In the genomic region with DNA sequence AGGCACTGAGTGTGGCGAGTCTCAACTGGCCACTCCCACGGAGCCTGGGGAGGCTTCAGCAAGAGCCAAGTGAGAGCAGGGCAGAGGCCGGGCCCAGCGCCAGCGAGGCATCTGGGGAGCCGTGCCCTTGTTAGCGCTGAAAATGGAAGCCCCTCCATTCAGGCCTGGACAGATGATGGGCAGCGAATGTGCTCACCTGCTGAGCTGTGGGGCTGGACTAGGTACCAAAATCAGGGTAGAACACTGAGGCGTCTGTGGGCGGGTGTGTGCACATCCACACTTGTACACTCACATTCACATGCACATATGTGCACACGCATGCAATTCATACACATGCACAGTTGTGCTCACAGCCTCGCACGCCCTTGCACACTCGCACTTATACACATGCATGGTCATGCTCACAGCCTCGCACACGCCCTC, we compare ENCODE assay signal across 1 cellular context.
TF ChIP-seq lines count a peak whose summit lies in the region.

No MANE protein-coding gene starts in this region.

TF ChIP-seq in K562, 482 proteins besides CTCF, POLR2A, EP300 and RAD21 (continued from another document):
- TF ChIP-seq, protein P1, sequence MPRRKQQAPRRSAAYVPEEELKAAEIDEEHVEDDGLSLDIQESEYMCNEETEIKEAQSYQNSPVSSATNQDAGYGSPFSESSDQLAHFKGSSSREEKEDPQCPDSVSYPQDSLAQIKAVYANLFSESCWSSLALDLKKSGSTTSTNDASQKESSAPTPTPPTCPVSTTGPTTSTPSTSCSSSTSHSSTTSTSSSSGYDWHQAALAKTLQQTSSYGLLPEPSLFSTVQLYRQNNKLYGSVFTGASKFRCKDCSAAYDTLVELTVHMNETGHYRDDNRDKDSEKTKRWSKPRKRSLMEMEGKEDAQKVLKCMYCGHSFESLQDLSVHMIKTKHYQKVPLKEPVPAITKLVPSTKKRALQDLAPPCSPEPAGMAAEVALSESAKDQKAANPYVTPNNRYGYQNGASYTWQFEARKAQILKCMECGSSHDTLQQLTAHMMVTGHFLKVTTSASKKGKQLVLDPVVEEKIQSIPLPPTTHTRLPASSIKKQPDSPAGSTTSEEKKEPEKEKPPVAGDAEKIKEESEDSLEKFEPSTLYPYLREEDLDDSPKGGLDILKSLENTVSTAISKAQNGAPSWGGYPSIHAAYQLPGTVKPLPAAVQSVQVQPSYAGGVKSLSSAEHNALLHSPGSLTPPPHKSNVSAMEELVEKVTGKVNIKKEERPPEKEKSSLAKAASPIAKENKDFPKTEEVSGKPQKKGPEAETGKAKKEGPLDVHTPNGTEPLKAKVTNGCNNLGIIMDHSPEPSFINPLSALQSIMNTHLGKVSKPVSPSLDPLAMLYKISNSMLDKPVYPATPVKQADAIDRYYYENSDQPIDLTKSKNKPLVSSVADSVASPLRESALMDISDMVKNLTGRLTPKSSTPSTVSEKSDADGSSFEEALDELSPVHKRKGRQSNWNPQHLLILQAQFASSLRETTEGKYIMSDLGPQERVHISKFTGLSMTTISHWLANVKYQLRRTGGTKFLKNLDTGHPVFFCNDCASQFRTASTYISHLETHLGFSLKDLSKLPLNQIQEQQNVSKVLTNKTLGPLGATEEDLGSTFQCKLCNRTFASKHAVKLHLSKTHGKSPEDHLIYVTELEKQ (CRISPR knock-in tag; IDR thresholded peaks at IDR 0.05): no peak
- TF ChIP-seq, protein P2, sequence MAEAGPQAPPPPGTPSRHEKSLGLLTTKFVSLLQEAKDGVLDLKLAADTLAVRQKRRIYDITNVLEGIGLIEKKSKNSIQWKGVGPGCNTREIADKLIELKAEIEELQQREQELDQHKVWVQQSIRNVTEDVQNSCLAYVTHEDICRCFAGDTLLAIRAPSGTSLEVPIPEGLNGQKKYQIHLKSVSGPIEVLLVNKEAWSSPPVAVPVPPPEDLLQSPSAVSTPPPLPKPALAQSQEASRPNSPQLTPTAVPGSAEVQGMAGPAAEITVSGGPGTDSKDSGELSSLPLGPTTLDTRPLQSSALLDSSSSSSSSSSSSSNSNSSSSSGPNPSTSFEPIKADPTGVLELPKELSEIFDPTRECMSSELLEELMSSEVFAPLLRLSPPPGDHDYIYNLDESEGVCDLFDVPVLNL (CRISPR knock-in tag; IDR thresholded peaks at IDR 0.05; ENCODE audit: low read depth): no peak
- TF ChIP-seq, protein P3, sequence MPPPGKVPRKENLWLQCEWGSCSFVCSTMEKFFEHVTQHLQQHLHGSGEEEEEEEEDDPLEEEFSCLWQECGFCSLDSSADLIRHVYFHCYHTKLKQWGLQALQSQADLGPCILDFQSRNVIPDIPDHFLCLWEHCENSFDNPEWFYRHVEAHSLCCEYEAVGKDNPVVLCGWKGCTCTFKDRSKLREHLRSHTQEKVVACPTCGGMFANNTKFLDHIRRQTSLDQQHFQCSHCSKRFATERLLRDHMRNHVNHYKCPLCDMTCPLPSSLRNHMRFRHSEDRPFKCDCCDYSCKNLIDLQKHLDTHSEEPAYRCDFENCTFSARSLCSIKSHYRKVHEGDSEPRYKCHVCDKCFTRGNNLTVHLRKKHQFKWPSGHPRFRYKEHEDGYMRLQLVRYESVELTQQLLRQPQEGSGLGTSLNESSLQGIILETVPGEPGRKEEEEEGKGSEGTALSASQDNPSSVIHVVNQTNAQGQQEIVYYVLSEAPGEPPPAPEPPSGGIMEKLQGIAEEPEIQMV (tag; conservative IDR thresholded peaks at IDR 0.05; ENCODE audit: low read depth): no peak
